In genomic region chr10:32000937-32001336, GRCh38 we compare ENCODE assay signal across 1 cellular context.
TF ChIP-seq lines count a peak whose summit lies in the region.

No MANE protein-coding gene starts in this region.

TF ChIP-seq in SK-N-SH treated with all-trans-retinoic acid at 6 μM for 48 hours, 23 proteins besides CTCF, POLR2A, EP300 and RAD21 (continued from another document):
- TF ChIP-seq CSRNP3 (CRISPR knock-in tag; IDR thresholded peaks at IDR 0.05) (no peak), BACH2 (CRISPR knock-in tag; IDR thresholded peaks at IDR 0.05; ENCODE audit: borderline replicate concordance) (no peak), ZNF8 (CRISPR knock-in tag; IDR thresholded peaks at IDR 0.05) (no peak), ZFP30 (CRISPR knock-in tag; IDR thresholded peaks at IDR 0.05) (no peak), ARNTL (CRISPR knock-in tag; IDR thresholded peaks at IDR 0.05; ENCODE audit: borderline replicate concordance, low read depth) (no peak), ESRRG (CRISPR knock-in tag; IDR thresholded peaks at IDR 0.05) (no peak)
